Comparison of ENCODE assay signal across 16 cellular contexts in the genomic region with DNA sequence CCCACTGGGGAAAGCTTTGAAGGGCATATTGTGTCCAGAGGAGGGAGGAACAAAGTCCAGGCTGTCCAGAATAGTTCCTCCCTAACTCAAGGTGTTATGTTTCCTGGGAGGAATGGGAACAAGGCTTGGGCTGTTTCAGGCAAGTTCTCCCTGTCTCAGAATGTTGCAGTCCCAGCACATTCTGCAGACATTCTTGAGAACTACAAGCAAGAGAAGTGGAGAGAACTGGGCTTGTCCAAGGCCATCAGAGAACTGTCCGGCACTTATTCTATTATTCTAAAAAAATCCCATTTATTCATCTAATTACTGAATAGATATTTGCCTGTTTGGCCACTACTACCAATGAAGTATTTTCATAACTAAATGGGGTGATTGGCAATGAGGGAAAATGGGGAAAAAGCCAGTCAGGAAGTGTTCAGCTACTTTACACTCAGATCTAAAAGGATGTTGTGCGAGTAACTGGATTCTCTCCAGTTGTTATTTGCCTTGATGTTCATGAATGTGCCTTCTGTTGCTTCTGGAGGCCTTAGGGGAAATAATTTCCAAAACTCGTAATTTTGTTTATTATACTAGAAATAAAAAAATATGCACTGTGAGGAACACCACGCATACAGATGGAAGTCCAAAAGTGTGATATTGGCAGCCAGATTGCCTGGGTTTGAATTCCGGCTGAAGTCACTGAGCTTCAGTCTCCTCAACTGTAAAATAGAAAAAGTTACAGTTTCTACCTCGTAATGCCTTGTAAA.
"Had no signal": no experiment of that assay in that cellular context is flagged by ENCODE, and none has a peak within 500 bp of the region (broad histone marks: within the 10 kb centered on the region; RNA-seq: fewer than 3 reads in every experiment).

No MANE protein-coding gene starts in this region.

- ATAC-seq: activated CD4-positive, alpha-beta T cell treated with anti-CD3 and anti-CD28 coated beads for 36 hours; activated naive CD4-positive, alpha-beta T cell treated with anti-CD3 and anti-CD28 coated beads, Interleukin-2, amount 50 U/mL, for 72 hours; natural killer cell; stimulated activated naive B cell treated with anti-CD40 and anti-IgM and Interleukin-4, amounts not matched to agents 10 μg/mL and 1 μg/mL and 100 μg/mL, for 72 hours had no signal

- H3K9me3 ChIP-seq: lower lobe of right lung, neutrophil, thyroid gland had no signal

- H3K4me3 ChIP-seq: cardiac muscle cell, esophagus squamous epithelium, lower lobe of right lung, thyroid gland, uterus had no signal

- H3K27me3 ChIP-seq: cardiac muscle cell, esophagus squamous epithelium, neutrophil, thyroid gland, uterus had no signal

- H3K4me1 ChIP-seq: esophagus squamous epithelium, lower lobe of right lung, parathyroid adenoma, thyroid gland, uterus had no signal

- H3K36me3 ChIP-seq: cardiac muscle cell, esophagus squamous epithelium, lower lobe of right lung, neutrophil, thyroid gland, uterus had no signal

- DNase-seq: activated CD4-positive, alpha-beta T cell treated with anti-CD3 and anti-CD28 coated beads for 36 hours; activated CD4-positive, alpha-beta T cell treated with anti-CD3 and anti-CD28 coated beads, Interleukin-2, amount 50 U/mL, for 48 hours; activated gamma-delta T cell treated with Interleukin-2 at 50 U/mL for 16 hours; dermis blood vessel endothelial cell; effector memory CD4-positive, alpha-beta T cell; esophagus squamous epithelium; glutamatergic neuron; lower lobe of right lung; natural killer cell; stimulated activated naive B cell treated with anti-CD40 and anti-IgM and Interleukin-4, amounts not matched to agents 10 μg/mL and 1 μg/mL and 100 μg/mL, for 72 hours; thyroid gland; uterus had no signal

- H3K27ac ChIP-seq: cardiac muscle cell, lower lobe of right lung, neutrophil, parathyroid adenoma, thyroid gland, uterus had no signal
